8 cellular contexts compared by ENCODE assay signal in the genomic region with DNA sequence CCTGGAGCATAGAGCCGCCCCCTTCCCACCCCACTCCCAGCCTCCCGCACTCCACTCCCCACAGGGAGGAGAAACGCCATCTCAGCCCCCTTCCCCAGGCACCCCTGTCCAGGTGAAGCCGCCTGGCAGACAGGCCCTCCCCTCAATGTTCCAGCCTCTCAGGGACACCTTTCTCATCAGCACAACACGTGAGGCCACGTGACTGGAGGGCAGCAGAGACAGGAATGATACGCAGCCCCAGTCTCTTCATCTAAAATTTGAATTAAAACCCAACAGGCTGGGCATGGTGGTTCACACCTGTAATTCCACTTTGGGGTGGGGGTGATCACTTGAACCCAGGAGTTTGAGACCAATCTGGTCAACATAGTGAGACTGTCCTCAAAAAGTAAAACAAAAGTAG. TPM values are rescaled to one million over a fixed set of nuclear protein-coding genes. Genes with fewer than 3 reads are reported as not detected.
"Had no signal": no experiment of that assay in that cellular context is flagged by ENCODE, and none has a peak within 500 bp of the region (broad histone marks: within the 10 kb centered on the region; RNA-seq: fewer than 3 reads in every experiment).

No MANE protein-coding gene starts in this region.

- ATAC-seq: GM23338 had no signal

- DNase-seq: H9, HCEC 1CT had no signal

- H2AFZ ChIP-seq: GM23338 had no signal

- H3K4me2 ChIP-seq: GM23338 had no signal

- H3K4me3 ChIP-seq: GM23338 had no signal

- FAIRE-seq: H1, H54, HTR-8/SVneo had no signal

RNA-seq across cellular contexts. Expression of gene PVALEF, which starts 20.9 kb away (rescaled TPM):
- total RNA-seq: GM23338, H1, H9, HT-29 had no signal
- polyA plus RNA-seq: GM23338, IgD-negative memory B cell had no signal
